ENCODE assay signal across 29 cellular contexts in the genomic region with DNA sequence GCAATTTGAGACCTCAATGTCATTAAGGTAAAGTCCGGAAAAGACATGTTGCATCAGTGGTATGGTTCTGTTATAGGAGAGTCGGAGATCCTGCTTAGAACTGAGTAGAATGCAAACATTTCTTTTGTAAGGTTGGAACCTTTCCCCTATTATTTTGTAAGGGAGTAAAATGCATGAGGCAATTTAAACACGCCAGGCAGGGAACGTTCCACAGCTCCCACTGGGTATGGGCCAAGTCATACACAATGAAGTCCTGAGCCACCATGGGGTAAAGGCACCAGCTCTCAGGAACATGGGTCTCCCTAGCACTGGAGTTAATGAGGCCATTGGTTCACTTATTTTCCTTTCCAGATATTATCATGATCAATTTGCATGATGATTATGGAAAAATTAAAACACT.
"Had no signal": no experiment of that assay in that cellular context is flagged by ENCODE, and none has a peak within 500 bp of the region (broad histone marks: within the 10 kb centered on the region; RNA-seq: fewer than 3 reads in every experiment).

No MANE protein-coding gene starts in this region.

- H3K9me3 ChIP-seq: adrenal gland, body of pancreas, breast epithelium had no signal

- ATAC-seq: activated CD8-positive, alpha-beta T cell treated with anti-CD3 and anti-CD28 coated beads for 36 hours; activated naive CD4-positive, alpha-beta T cell treated with anti-CD3 and anti-CD28 coated beads, Interleukin-2, amount 50 U/mL, for 72 hours; body of pancreas had no signal

- DNase-seq: activated B cell treated with CpG ODN at 0.5 μM for 24 hours; activated CD4-positive, alpha-beta memory T cell treated with anti-CD3 and anti-CD28 coated beads for 36 hours; activated CD4-positive, alpha-beta T cell treated with anti-CD3 and anti-CD28 coated beads for 4 hours; activated CD4-positive, alpha-beta T cell treated with anti-CD3 and anti-CD28 coated beads, Interleukin-2, amount 10 ng/mL, durations not matched to agents 24 days and 14 days; activated CD4-positive, alpha-beta T cell treated with anti-CD3 and anti-CD28 coated beads, Interleukin-2, amount 50 U/mL, for 1 hour; activated CD4-positive, alpha-beta T cell treated with anti-CD3 and anti-CD28 coated beads, Interleukin-2, amount 50 U/mL, for 4 hours; activated CD4-positive, CD25-positive, alpha-beta regulatory T cell treated with anti-CD3 and anti-CD28 coated beads, Interleukin-2, amount 50 U/mL, for 72 hours; activated CD8-positive, alpha-beta memory T cell treated with anti-CD3 and anti-CD28 coated beads, Interleukin-2, amount 50 U/mL, for 48 hours; activated CD8-positive, alpha-beta T cell treated with anti-CD3 and anti-CD28 coated beads for 36 hours; activated effector memory CD4-positive, alpha-beta T cell treated with anti-CD3 and anti-CD28 coated beads, Interleukin-2, amount 50 U/mL, for 16 hours; activated gamma-delta T cell treated with Interleukin-2 at 50 U/mL for 16 hours; activated naive CD4-positive, alpha-beta T cell; activated naive CD4-positive, alpha-beta T cell treated with anti-CD3 and anti-CD28 coated beads for 36 hours; activated naive CD4-positive, alpha-beta T cell treated with anti-CD3 and anti-CD28 coated beads, Interleukin-2, amount 50 U/mL, for 16 hours; activated naive CD8-positive, alpha-beta T cell treated with anti-CD3 and anti-CD28 coated beads for 36 hours; activated T-cell treated with anti-CD3 and anti-CD28 coated beads, Interleukin-2, amount 50 U/mL, for 24 hours; activated T-cell treated with anti-CD3 and anti-CD28 coated beads, Interleukin-2, amount 50 U/mL, for 48 hours; adrenal gland; amniotic stem cell; aorta; body of pancreas; brain microvascular endothelial cell; central memory CD4-positive, alpha-beta T cell; T-helper 1 cell; T-helper 2 cell; T-helper 9 cell had no signal

- H3K36me3 ChIP-seq: adrenal gland, brain microvascular endothelial cell, breast epithelium had no signal

- H3K27me3 ChIP-seq: adrenal gland, body of pancreas, brain microvascular endothelial cell, breast epithelium had no signal

- H3K27ac ChIP-seq: adrenal gland, body of pancreas, brain microvascular endothelial cell, breast epithelium, VCaP had no signal

- H3K4me1 ChIP-seq: breast epithelium had no signal

- H3K4me3 ChIP-seq: adrenal gland, body of pancreas, breast epithelium had no signal
